ENCODE assay signal across 24 cellular contexts in the genomic region with DNA sequence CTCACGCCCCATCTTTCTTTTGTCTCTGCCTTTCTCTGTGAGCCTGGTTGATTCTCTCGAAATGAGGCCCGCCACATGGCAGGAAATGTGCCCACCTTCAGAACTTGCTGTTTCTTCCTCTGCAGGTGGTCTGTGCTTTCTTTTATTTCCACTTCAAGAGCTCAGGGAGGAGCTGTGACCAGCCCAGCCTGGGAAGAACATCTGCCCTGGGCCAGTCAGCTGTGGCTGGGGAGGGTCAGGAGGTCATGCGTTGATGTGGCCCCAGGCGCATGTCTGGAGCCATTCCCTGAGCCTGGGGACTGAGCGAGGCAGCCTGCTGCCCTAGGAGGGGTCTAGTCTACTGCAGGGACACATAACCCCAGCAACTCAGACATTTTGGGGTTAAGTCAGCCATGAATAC. TPM values are rescaled to one million over a fixed set of nuclear protein-coding genes. Genes with fewer than 3 reads are reported as not detected.
A peak's percentile ranks its signal among the peaks of the same experiment; 100 is the strongest.
DNase-seq lines count a peak whose midpoint lies in the region; ATAC-seq and TF ChIP-seq lines count a peak whose summit lies in the region.
"Had no signal": no experiment of that assay in that cellular context is flagged by ENCODE, and none has a peak within 500 bp of the region (broad histone marks: within the 10 kb centered on the region; RNA-seq: fewer than 3 reads in every experiment).

No MANE protein-coding gene starts in this region.

- DNase-seq in cardiac muscle cell (ENCODE audit: low read depth in 1 of 2, low spot score in 1 of 2) (no peak), cardiac septum (ENCODE audit: low spot score) (no peak), RWPE1 (ENCODE audit: low spot score) (no peak), glutamatergic neuron (no peak), NCI-H1694 (lab: John Stamatoyannopoulos, UW) (no peak), HPDE6-E6E7 (ENCODE audit: extremely low spot score) (no peak), GOT3 (lab: John Stamatoyannopoulos, UW) (no peak)
- DNase-seq in stimulated activated naive B cell treated with anti-CD40 and anti-IgM and Interleukin-4, amounts not matched to agents 10 μg/mL and 1 μg/mL and 100 μg/mL, for 72 hours: no peak
- DNase-seq: 8988T; activated CD4-positive, alpha-beta T cell treated with anti-CD3 and anti-CD28 coated beads, Interleukin-2, amount 50 U/mL, for 4 hours; activated naive CD8-positive, alpha-beta T cell treated with anti-CD3 and anti-CD28 coated beads, Interleukin-2, amount 10 ng/mL, durations not matched to agents 7 days and 5 days; GDM1; H9; kidney; NCI-H1048; NCI-H1930; NCI-H2227 treated with DMSO at 0.1 percent for 48 hours; NCI-H69; stimulated activated CD8-positive, alpha-beta memory T cell treated with anti-CD3 and anti-CD28 coated beads, Interleukin-4, amount 100 ng/mL, for 48 hours; T-helper 9 cell; upper lobe of right lung had no signal

- CTCF ChIA-PET in RWPE1 (lab: Yijun Ruan, JAX): no interaction called here

- H3K4me3 Mint-ChIP-seq in glutamatergic neuron (ENCODE audit: unreplicated experiment): no peak overlapping the region
- no peak overlapping the region for H3K4me3 Mint-ChIP-seq in stimulated activated naive B cell treated with anti-CD40 and anti-IgM and Interleukin-4, amounts not matched to agents 10 μg/mL and 1 μg/mL and 100 μg/mL, for 72 hours
- H3K4me3 Mint-ChIP-seq: activated naive CD8-positive, alpha-beta T cell treated with anti-CD3 and anti-CD28 coated beads, Interleukin-2, amount 10 ng/mL, durations not matched to agents 7 days and 5 days had no signal

- H3K27ac Mint-ChIP-seq in glutamatergic neuron (ENCODE audit: unreplicated experiment): peak overlapping the region; percentile 34
- peak overlapping the region; percentile 53 for H3K27ac Mint-ChIP-seq in stimulated activated naive B cell treated with anti-CD40 and anti-IgM and Interleukin-4, amounts not matched to agents 10 μg/mL and 1 μg/mL and 100 μg/mL, for 72 hours
- H3K27ac Mint-ChIP-seq: activated naive CD8-positive, alpha-beta T cell treated with anti-CD3 and anti-CD28 coated beads, Interleukin-2, amount 10 ng/mL, durations not matched to agents 7 days and 5 days; activated T-helper 2 cell treated with anti-CD3 and anti-CD28 coated beads, Interferon-gamma antibody, Interleukin-2, Interleukin-4, amounts not matched to agents 10 μg/mL and 5 μg/mL and 100 μg/mL, durations not matched to agents 14 hours and 24 hours and 36 hours; H9 had no signal

- H3K4me1 Mint-ChIP-seq in glutamatergic neuron (ENCODE audit: low read depth, unreplicated experiment): peaks cover 8% of the 10 kb centered on the region
- H3K4me1 Mint-ChIP-seq in stimulated activated naive B cell treated with anti-CD40 and anti-IgM and Interleukin-4, amounts not matched to agents 10 μg/mL and 1 μg/mL and 100 μg/mL, for 72 hours: peaks cover 12 to 19% of the 10 kb centered on the region in 2 donors

- H3K36me3 Mint-ChIP-seq in glutamatergic neuron (ENCODE audit: unreplicated experiment): no peaks in the 10 kb centered on the region
- H3K36me3 Mint-ChIP-seq in stimulated activated naive B cell treated with anti-CD40 and anti-IgM and Interleukin-4, amounts not matched to agents 10 μg/mL and 1 μg/mL and 100 μg/mL, for 72 hours: no peaks in the 10 kb centered on the region
- H3K36me3 Mint-ChIP-seq: activated naive CD8-positive, alpha-beta T cell treated with anti-CD3 and anti-CD28 coated beads, Interleukin-2, amount 10 ng/mL, durations not matched to agents 7 days and 5 days had no signal

- no peaks in the 10 kb centered on the region for H3K27me3 ChIP-seq in cardiac muscle cell
- H3K27me3 ChIP-seq: upper lobe of right lung had no signal

- H3K9me3 Mint-ChIP-seq in glutamatergic neuron (ENCODE audit: unreplicated experiment): peaks cover 7% of the 10 kb centered on the region
- no peaks in the 10 kb centered on the region for H3K9me3 Mint-ChIP-seq in stimulated activated naive B cell treated with anti-CD40 and anti-IgM and Interleukin-4, amounts not matched to agents 10 μg/mL and 1 μg/mL and 100 μg/mL, for 72 hours
- H3K9me3 Mint-ChIP-seq: activated naive CD8-positive, alpha-beta T cell treated with anti-CD3 and anti-CD28 coated beads, Interleukin-2, amount 10 ng/mL, durations not matched to agents 7 days and 5 days; activated T-helper 2 cell treated with anti-CD3 and anti-CD28 coated beads, Interferon-gamma antibody, Interleukin-2, Interleukin-4, amounts not matched to agents 10 μg/mL and 5 μg/mL and 100 μg/mL, durations not matched to agents 14 hours and 24 hours and 36 hours; H9 had no signal

- no peaks in the 10 kb centered on the region for H3K9me3 ChIP-seq in cardiac muscle cell (ENCODE audit: low read depth)
- H3K9me3 ChIP-seq: psoas muscle, upper lobe of right lung had no signal

- peak overlapping the region; percentile 6 for H3K27ac ChIP-seq in cardiac muscle cell
- H3K27ac ChIP-seq in RWPE1: peak overlapping the region; percentile 45
- H3K27ac ChIP-seq: psoas muscle, upper lobe of right lung had no signal

- peaks cover 5% of the 10 kb centered on the region for H3K27me3 Mint-ChIP-seq in glutamatergic neuron (ENCODE audit: unreplicated experiment)
- H3K27me3 Mint-ChIP-seq in stimulated activated naive B cell treated with anti-CD40 and anti-IgM and Interleukin-4, amounts not matched to agents 10 μg/mL and 1 μg/mL and 100 μg/mL, for 72 hours: peaks cover 2 to 9% of the 10 kb centered on the region in 2 donors

- peak in 1 of 2 donors; percentile 25 for ATAC-seq in stimulated activated naive B cell treated with anti-CD40 and anti-IgM and Interleukin-4, amounts not matched to agents 10 μg/mL and 1 μg/mL and 100 μg/mL, for 72 hours (replicated peaks)
- ATAC-seq: upper lobe of right lung had no signal

- POLR2A ChIA-PET in RWPE1 (lab: Yijun Ruan, JAX; ENCODE audit: low non-redundant PET): no interaction called here

- intact Hi-C loops in cardiac septum (cut with DNase I): no loop called here

- H3K4me3 ChIP-seq in cardiac muscle cell: no peak overlapping the region
- H3K4me3 ChIP-seq: lung, psoas muscle, upper lobe of right lung had no signal

- TF ChIP-seq CTCF in cardiac muscle cell (IDR thresholded peaks at IDR 0.05; ENCODE audit: low read depth, low read length): no peak
- no peak for TF ChIP-seq CTCF in RWPE1 (conservative IDR thresholded peaks at IDR 0.05; ENCODE audit: low read depth)
- no peak for TF ChIP-seq CTCF in glutamatergic neuron (IDR thresholded peaks at IDR 0.05; ENCODE audit: partially characterized antibody, unreplicated experiment)

- H3K36me3 ChIP-seq in cardiac muscle cell: no peaks in the 10 kb centered on the region
- H3K36me3 ChIP-seq: upper lobe of right lung had no signal

- peaks cover 14% of the 10 kb centered on the region for H3K4me1 ChIP-seq in cardiac muscle cell (ENCODE audit: low read depth)
- H3K4me1 ChIP-seq: psoas muscle had no signal

RNA-seq across cellular contexts. Expression of gene FBLN2, which starts 8.0 kb away (rescaled TPM):
- 24.9 and 42.4 TPM in 2 replicates for total RNA-seq in cardiac muscle cell
- polyA plus RNA-seq in cardiac muscle cell: 19.3 and 33.5 TPM in 2 replicates
- 64.6 TPM for total RNA-seq in cardiac septum
- total RNA-seq in glutamatergic neuron (ENCODE audit: unreplicated experiment): 2.1 TPM
- total RNA-seq: activated T-helper 2 cell treated with anti-CD3 and anti-CD28 coated beads, Interferon-gamma antibody, Interleukin-2, Interleukin-4, amounts not matched to agents 10 μg/mL and 5 μg/mL and 100 μg/mL, durations not matched to agents 14 hours and 24 hours and 36 hours had no signal
